In the genomic region with DNA sequence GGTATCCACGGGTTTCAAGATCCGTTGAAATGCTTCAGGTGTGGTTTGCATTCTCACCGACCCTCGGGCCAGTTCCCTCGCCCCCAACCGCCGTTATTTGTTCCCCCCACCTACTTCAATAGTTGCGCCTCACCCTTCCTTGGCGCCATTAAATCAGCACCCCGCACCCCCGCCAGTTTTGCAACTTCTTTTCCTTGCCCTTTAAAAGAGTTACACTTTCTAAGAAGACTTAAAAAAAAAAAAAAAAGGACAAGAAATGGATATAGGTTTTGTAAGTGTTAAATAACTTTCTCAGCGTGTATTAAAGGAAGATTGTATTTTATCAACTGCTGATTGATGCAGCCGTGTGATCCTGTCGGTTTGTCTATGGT, we compare ENCODE assay signal across 23 cellular contexts.
"Had no signal": no experiment of that assay in that cellular context is flagged by ENCODE, and none has a peak within 500 bp of the region (broad histone marks: within the 10 kb centered on the region; RNA-seq: fewer than 3 reads in every experiment).

No MANE protein-coding gene starts in this region.

- H3K9me3 ChIP-seq: gastroesophageal sphincter, right lobe of liver, testis, upper lobe of left lung had no signal

- FAIRE-seq: colon, islet of Langerhans had no signal

- DNase-seq: activated CD4-positive, alpha-beta T cell treated with anti-CD3 and anti-CD28 coated beads, Interleukin-2, amount 10 ng/mL, durations not matched to agents 7 days and 5 days; activated CD8-positive, alpha-beta memory T cell treated with anti-CD3 and anti-CD28 coated beads, Interleukin-2, amount 10 ng/mL, durations not matched to agents 7 days and 5 days; activated CD8-positive, alpha-beta T cell treated with anti-CD3 and anti-CD28 coated beads for 36 hours; activated gamma-delta T cell; anterior cingulate cortex; dorsolateral prefrontal cortex; effector memory CD8-positive, alpha-beta T cell; head of caudate nucleus; mammary epithelial cell; midbrain; natural killer cell; occipital lobe; right lobe of liver; testis had no signal

- H3K27me3 ChIP-seq: testis had no signal

- H3K9me3 Mint-ChIP-seq: activated CD4-positive, alpha-beta T cell treated with anti-CD3 and anti-CD28 coated beads, Interleukin-2, amount 10 ng/mL, durations not matched to agents 7 days and 5 days; activated CD8-positive, alpha-beta T cell treated with anti-CD3 and anti-CD28 coated beads for 36 hours; activated naive CD4-positive, alpha-beta T cell treated with anti-CD3 and anti-CD28 coated beads, Interleukin-2, amount 50 U/mL, for 24 hours; activated T-helper 1 cell treated with anti-CD3 and anti-CD28 coated beads, Interleukin-12 subunit alpha, Interleukin-12 subunit beta, Interleukin-2, Interleukin-4 antibody, amounts not matched to agents 30 ng/mL and 10 ng/mL and 1 ng/mL, durations not matched to agents 14 hours and 24 hours and 36 hours; central memory CD8-positive, alpha-beta T cell; effector memory CD8-positive, alpha-beta T cell; natural killer cell; stimulated activated memory B cell treated with anti-CD40 and anti-IgM and Interleukin-4, amounts not matched to agents 10 μg/mL and 1 μg/mL and 100 μg/mL, for 72 hours had no signal

- H3K4me1 Mint-ChIP-seq: activated CD4-positive, alpha-beta T cell treated with anti-CD3 and anti-CD28 coated beads, Interleukin-2, amount 10 ng/mL, durations not matched to agents 7 days and 5 days; activated CD8-positive, alpha-beta memory T cell treated with anti-CD3 and anti-CD28 coated beads, Interleukin-2, amount 10 ng/mL, durations not matched to agents 7 days and 5 days; activated naive CD4-positive, alpha-beta T cell treated with anti-CD3 and anti-CD28 coated beads, Interleukin-2, amount 50 U/mL, for 24 hours; central memory CD8-positive, alpha-beta T cell; natural killer cell had no signal

- H3K4me3 Mint-ChIP-seq: activated CD4-positive, alpha-beta T cell treated with anti-CD3 and anti-CD28 coated beads, Interleukin-2, amount 10 ng/mL, durations not matched to agents 7 days and 5 days; activated CD8-positive, alpha-beta memory T cell treated with anti-CD3 and anti-CD28 coated beads, Interleukin-2, amount 10 ng/mL, durations not matched to agents 7 days and 5 days; activated CD8-positive, alpha-beta T cell treated with anti-CD3 and anti-CD28 coated beads for 36 hours; activated naive CD4-positive, alpha-beta T cell treated with anti-CD3 and anti-CD28 coated beads, Interleukin-2, amount 50 U/mL, for 24 hours; activated T-helper 1 cell treated with anti-CD3 and anti-CD28 coated beads, Interleukin-12 subunit alpha, Interleukin-12 subunit beta, Interleukin-2, Interleukin-4 antibody, amounts not matched to agents 30 ng/mL and 10 ng/mL and 1 ng/mL, durations not matched to agents 14 hours and 24 hours and 36 hours; central memory CD8-positive, alpha-beta T cell; effector memory CD8-positive, alpha-beta T cell; natural killer cell; stimulated activated memory B cell treated with anti-CD40 and anti-IgM and Interleukin-4, amounts not matched to agents 10 μg/mL and 1 μg/mL and 100 μg/mL, for 72 hours had no signal

- H3K36me3 Mint-ChIP-seq: activated CD8-positive, alpha-beta memory T cell treated with anti-CD3 and anti-CD28 coated beads, Interleukin-2, amount 10 ng/mL, durations not matched to agents 7 days and 5 days; activated naive CD4-positive, alpha-beta T cell treated with anti-CD3 and anti-CD28 coated beads, Interleukin-2, amount 50 U/mL, for 24 hours; natural killer cell; stimulated activated memory B cell treated with anti-CD40 and anti-IgM and Interleukin-4, amounts not matched to agents 10 μg/mL and 1 μg/mL and 100 μg/mL, for 72 hours had no signal

- H3K27ac ChIP-seq: dorsolateral prefrontal cortex, gastroesophageal sphincter, right lobe of liver, skin epidermis, testis, upper lobe of left lung had no signal

- H3K36me3 ChIP-seq: gastroesophageal sphincter, right lobe of liver, upper lobe of left lung had no signal

- H3K27ac Mint-ChIP-seq: activated CD4-positive, alpha-beta T cell treated with anti-CD3 and anti-CD28 coated beads, Interleukin-2, amount 10 ng/mL, durations not matched to agents 7 days and 5 days; activated CD8-positive, alpha-beta memory T cell treated with anti-CD3 and anti-CD28 coated beads, Interleukin-2, amount 10 ng/mL, durations not matched to agents 7 days and 5 days; activated CD8-positive, alpha-beta T cell treated with anti-CD3 and anti-CD28 coated beads for 36 hours; activated naive CD4-positive, alpha-beta T cell treated with anti-CD3 and anti-CD28 coated beads, Interleukin-2, amount 50 U/mL, for 24 hours; effector memory CD8-positive, alpha-beta T cell; natural killer cell; stimulated activated memory B cell treated with anti-CD40 and anti-IgM and Interleukin-4, amounts not matched to agents 10 μg/mL and 1 μg/mL and 100 μg/mL, for 72 hours had no signal
